19 cellular contexts compared by ENCODE assay signal in the genomic region with DNA sequence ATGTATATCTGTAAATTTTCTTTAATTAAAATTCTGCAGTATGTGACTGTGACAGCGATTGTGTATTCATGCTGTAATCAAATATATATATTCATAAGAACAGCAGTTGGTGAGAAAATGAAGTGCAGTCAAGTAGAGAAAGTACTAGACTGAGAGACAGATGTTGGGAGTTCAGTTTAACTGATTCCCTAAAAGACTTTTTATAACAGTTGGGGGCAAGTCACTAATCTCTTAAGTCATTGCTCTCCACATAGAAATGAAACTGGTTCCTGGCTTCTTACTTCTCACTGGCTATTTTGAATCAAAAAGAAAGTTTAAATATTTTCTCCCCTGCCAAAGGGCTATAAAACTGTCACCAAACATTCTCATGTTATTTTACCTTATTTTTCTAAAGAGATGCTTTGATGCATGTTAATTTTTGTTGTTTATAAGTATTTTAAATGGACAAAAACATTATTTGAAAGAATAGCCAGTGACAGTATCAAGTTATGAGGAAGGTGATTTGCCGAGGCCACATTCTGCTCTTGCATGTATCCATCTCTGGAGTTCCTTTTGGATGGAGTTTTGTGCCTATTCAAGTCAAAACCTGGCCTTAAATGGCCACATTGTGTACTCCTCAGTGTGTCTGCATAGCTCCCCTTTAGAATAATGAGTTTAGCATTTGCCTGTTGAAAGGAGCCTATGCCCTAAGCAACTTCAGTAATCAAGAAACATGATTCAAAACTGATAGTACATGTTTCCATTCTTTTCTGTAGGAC.
"Had no signal": no experiment of that assay in that cellular context is flagged by ENCODE, and none has a peak within 500 bp of the region (broad histone marks: within the 10 kb centered on the region; RNA-seq: fewer than 3 reads in every experiment).

No MANE protein-coding gene starts in this region.

- H3K27ac ChIP-seq: adrenal gland, neutrophil, right atrium auricular region, skin epidermis, stomach, thoracic aorta had no signal

- H3K4me1 ChIP-seq: adrenal gland, right atrium auricular region, stomach had no signal

- H3K4me3 ChIP-seq: adrenal gland, right atrium auricular region, skin epidermis, stomach, thoracic aorta had no signal

- DNase-seq: activated B cell treated with CpG ODN at 0.5 μM for 24 hours; activated CD4-positive, alpha-beta T cell treated with anti-CD3 and anti-CD28 coated beads, Interleukin-2, amount 10 ng/mL, durations not matched to agents 24 days and 14 days; activated CD8-positive, alpha-beta memory T cell treated with anti-CD3 and anti-CD28 coated beads for 24 hours; activated naive CD4-positive, alpha-beta T cell treated with anti-CD3 and anti-CD28 coated beads, Interleukin-2, amount 10 ng/mL, durations not matched to agents 7 days and 5 days; activated T-cell treated with anti-CD3 and anti-CD28 coated beads for 4 hours; adrenal gland; effector memory CD8-positive, alpha-beta T cell; hippocampal formation; kidney glomerular epithelial cell; posterior cingulate gyrus; stomach; T1000 had no signal

- H3K27me3 ChIP-seq: adrenal gland, neutrophil, right atrium auricular region, stomach had no signal

- H3K27ac Mint-ChIP-seq: activated B cell treated with CpG ODN at 0.5 μM for 24 hours; activated CD4-positive, alpha-beta T cell treated with anti-CD3 and anti-CD28 coated beads, Interleukin-2, amount 10 ng/mL, durations not matched to agents 24 days and 14 days; activated naive CD4-positive, alpha-beta T cell treated with anti-CD3 and anti-CD28 coated beads, Interleukin-2, amount 10 ng/mL, durations not matched to agents 7 days and 5 days; activated T-helper 2 cell treated with anti-CD3 and anti-CD28 coated beads, Interferon-gamma antibody, Interleukin-2, Interleukin-4, amounts not matched to agents 10 μg/mL and 5 μg/mL and 100 μg/mL, durations not matched to agents 14 hours and 24 hours and 36 hours; dendritic cell treated with granulocyte-macrophage colony-stimulating factor and Interleukin-4, amounts not matched to agents 40 ng/mL and 50 ng/mL, for 4 days; effector memory CD8-positive, alpha-beta T cell had no signal

- H3K9me3 ChIP-seq: adrenal gland, neutrophil, right atrium auricular region, stomach, thoracic aorta had no signal

- H3K4me1 Mint-ChIP-seq: central memory CD8-positive, alpha-beta T cell had no signal

- H3K9me3 Mint-ChIP-seq: activated B cell treated with CpG ODN at 0.5 μM for 24 hours; activated CD4-positive, alpha-beta T cell treated with anti-CD3 and anti-CD28 coated beads, Interleukin-2, amount 10 ng/mL, durations not matched to agents 24 days and 14 days; activated naive CD4-positive, alpha-beta T cell treated with anti-CD3 and anti-CD28 coated beads, Interleukin-2, amount 10 ng/mL, durations not matched to agents 7 days and 5 days; activated T-helper 2 cell treated with anti-CD3 and anti-CD28 coated beads, Interferon-gamma antibody, Interleukin-2, Interleukin-4, amounts not matched to agents 10 μg/mL and 5 μg/mL and 100 μg/mL, durations not matched to agents 14 hours and 24 hours and 36 hours; central memory CD8-positive, alpha-beta T cell; dendritic cell treated with granulocyte-macrophage colony-stimulating factor and Interleukin-4, amounts not matched to agents 40 ng/mL and 50 ng/mL, for 4 days; effector memory CD8-positive, alpha-beta T cell had no signal

- H3K27me3 Mint-ChIP-seq: activated B cell treated with CpG ODN at 0.5 μM for 24 hours; activated CD4-positive, alpha-beta T cell treated with anti-CD3 and anti-CD28 coated beads, Interleukin-2, amount 10 ng/mL, durations not matched to agents 24 days and 14 days; activated naive CD4-positive, alpha-beta T cell treated with anti-CD3 and anti-CD28 coated beads, Interleukin-2, amount 10 ng/mL, durations not matched to agents 7 days and 5 days; central memory CD8-positive, alpha-beta T cell; dendritic cell treated with granulocyte-macrophage colony-stimulating factor and Interleukin-4, amounts not matched to agents 40 ng/mL and 50 ng/mL, for 4 days; effector memory CD8-positive, alpha-beta T cell had no signal

- H3K4me3 Mint-ChIP-seq: activated B cell treated with CpG ODN at 0.5 μM for 24 hours; activated CD4-positive, alpha-beta T cell treated with anti-CD3 and anti-CD28 coated beads, Interleukin-2, amount 10 ng/mL, durations not matched to agents 24 days and 14 days; activated naive CD4-positive, alpha-beta T cell treated with anti-CD3 and anti-CD28 coated beads, Interleukin-2, amount 10 ng/mL, durations not matched to agents 7 days and 5 days; central memory CD8-positive, alpha-beta T cell; dendritic cell treated with granulocyte-macrophage colony-stimulating factor and Interleukin-4, amounts not matched to agents 40 ng/mL and 50 ng/mL, for 4 days; effector memory CD8-positive, alpha-beta T cell had no signal

- ATAC-seq: effector memory CD8-positive, alpha-beta T cell had no signal
